Comparison of ENCODE assay signal across 10 cellular contexts in the genomic region with DNA sequence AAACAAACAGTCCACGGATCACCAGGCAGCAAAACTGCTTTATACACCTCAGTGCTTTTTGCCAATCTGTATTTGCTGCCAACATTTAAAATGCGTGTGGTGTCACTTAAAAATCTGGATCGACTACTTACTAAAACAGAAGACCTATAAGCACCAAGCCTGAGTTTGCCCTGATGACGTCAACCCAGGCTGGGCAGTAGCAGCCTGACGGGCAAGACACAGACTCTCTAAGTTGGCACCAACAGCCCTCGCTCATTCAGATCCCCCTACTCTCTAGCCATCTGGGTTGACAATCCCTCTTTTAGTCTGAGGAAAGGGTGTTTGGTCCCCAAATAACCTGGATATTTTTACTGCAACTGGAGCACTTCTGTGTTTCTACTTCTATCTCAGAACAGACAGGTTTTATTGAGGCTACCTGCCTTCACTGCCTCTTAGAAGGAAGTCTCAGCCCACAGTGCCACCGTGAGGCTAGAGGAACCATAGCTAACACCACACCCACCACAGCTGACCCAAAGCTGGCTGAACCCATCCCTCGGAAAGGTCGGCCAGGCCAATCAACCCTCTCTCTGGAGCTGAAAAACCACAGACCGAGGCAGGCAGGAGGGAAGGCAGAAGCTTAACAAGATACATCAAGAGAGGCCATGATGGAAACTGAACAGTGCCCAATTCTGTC. TPM values are rescaled to one million over a fixed set of nuclear protein-coding genes. Genes with fewer than 3 reads are reported as not detected.
DNase-seq lines count a peak whose midpoint lies in the region; ATAC-seq, FAIRE-seq and TF ChIP-seq lines count a peak whose summit lies in the region.
"Had no signal": no experiment of that assay in that cellular context is flagged by ENCODE, and none has a peak within 500 bp of the region (broad histone marks: within the 10 kb centered on the region; RNA-seq: fewer than 3 reads in every experiment).

No MANE protein-coding gene starts in this region.

- no peak overlapping the region for H3K56ac ChIP-seq in H9 (ENCODE audit: insufficient read length, low read depth, low read length)

- CTCF ChIA-PET in RWPE1 (lab: Yijun Ruan, JAX) = no interaction called here
- CTCF ChIA-PET in activated CD8-positive, alpha-beta memory T cell treated with anti-CD3 and anti-CD28 coated beads, Interleukin-2, amount 10 ng/mL, durations not matched to agents 7 days and 5 days (lab: Charles Lee) = no interaction called here

- H3K14ac ChIP-seq in H9 (ENCODE audit: insufficient read depth, low read length) = no peak overlapping the region

- no peaks in the 10 kb centered on the region for H3K79me2 ChIP-seq in H9 (ENCODE audit: insufficient read depth, low read length)

- H3K4me3 ChIP-seq in brain microvascular endothelial cell (ENCODE audit: low read depth, low read length) = no peak overlapping the region
- H3K4me3 ChIP-seq: dorsolateral prefrontal cortex had no signal

- TF ChIP-seq CTCF in 22Rv1 (IDR thresholded peaks at IDR 0.05) (peak; percentile 23; the same call in 1 of the 2 replicates), H9 (conservative IDR thresholded peaks at IDR 0.05) (peak; percentile 24; the same call in 1 of the 3 replicates), brain microvascular endothelial cell (IDR thresholded peaks at IDR 0.05; ENCODE audit: low read depth, low read length, missing control alignments) (peak; percentile 34), RWPE1 (conservative IDR thresholded peaks at IDR 0.05; ENCODE audit: low read depth) (no peak)

- H2AK5ac ChIP-seq in H9 (ENCODE audit: insufficient read length, low read length) = no peak overlapping the region

- H4K8ac ChIP-seq in H9 (replicated peaks; ENCODE audit: insufficient read length, low read depth, low read length) = no peak overlapping the region

- peak; percentile 74 for ATAC-seq in left colon
- no peak for ATAC-seq in activated CD8-positive, alpha-beta memory T cell treated with anti-CD3 and anti-CD28 coated beads, Interleukin-2, amount 10 ng/mL, durations not matched to agents 7 days and 5 days

- no peak overlapping the region for H3K27ac Mint-ChIP-seq in H9
- H3K27ac Mint-ChIP-seq in activated CD8-positive, alpha-beta memory T cell treated with anti-CD3 and anti-CD28 coated beads, Interleukin-2, amount 10 ng/mL, durations not matched to agents 7 days and 5 days = no peak overlapping the region

- H3K9ac ChIP-seq in H9 (ENCODE audit: extremely low read depth, insufficient read length, low read length) = no peak overlapping the region

- POLR2A ChIA-PET in RWPE1 (lab: Yijun Ruan, JAX; ENCODE audit: low non-redundant PET) = no interaction called here

- H3K23ac ChIP-seq in H9 (ENCODE audit: insufficient read length, low read depth, low read length) = no peak overlapping the region

- peaks cover 13% of the 10 kb centered on the region for H3K79me1 ChIP-seq in H9 (ENCODE audit: insufficient read depth, low read depth, low read length, poor library complexity, severe bottlenecking)

- H3K36me3 ChIP-seq in brain microvascular endothelial cell (replicated peaks) = peaks cover 71% of the 10 kb centered on the region

- H3K18ac ChIP-seq in H9 (ENCODE audit: insufficient read length, low read depth, low read length) = no peak overlapping the region

- H2AFZ ChIP-seq in H9 (ENCODE audit: low read length) = no peak overlapping the region

- intact Hi-C loops in left colon (cut with DNase I, micrococcal nuclease) = no loop called here

- in situ Hi-C loops in brain microvascular endothelial cell (cut with HindIII; ENCODE audit: low pct_ligation_motif_present, low sequenced_read_pairs) = no loop called here

- no peak overlapping the region for H2BK120ac ChIP-seq in H9 (ENCODE audit: low read depth, low read length, poor library complexity, severe bottlenecking)

- H3K27ac ChIP-seq in 22Rv1 = no peak overlapping the region
- no peak overlapping the region for H3K27ac ChIP-seq in H9 (ENCODE audit: insufficient read length, low read depth, low read length)
- H3K27ac ChIP-seq in brain microvascular endothelial cell = no peak overlapping the region
- H3K27ac ChIP-seq in RWPE1 = no peak overlapping the region

- peaks cover 44 to 83% (median 81%) of the 10 kb centered on the region in 3 experiments; a peak in 6 of 7 replicates for H3K36me3 Mint-ChIP-seq in H9 (ENCODE audit: insufficient read depth in 1 of 3, low read depth in 3 of 3)
- peaks cover 59% of the 10 kb centered on the region for H3K36me3 Mint-ChIP-seq in activated CD8-positive, alpha-beta memory T cell treated with anti-CD3 and anti-CD28 coated beads, Interleukin-2, amount 10 ng/mL, durations not matched to agents 7 days and 5 days

- no CpG with 5 or more reads among the region's 10 CpGs for WGBS in H9 (ENCODE audit: extremely low coverage, insufficient read length, low lambda C conversion rate)

- DNase-seq in H9 (no peak), brain microvascular endothelial cell (no peak), left colon (peak in 1 of 2 donors; percentile 16), RWPE1 (ENCODE audit: low spot score) (no peak), GM12892 (ENCODE audit: insufficient read length) (no peak), mesenteric fat pad (ENCODE audit: low spot score) (no peak)
- no peak for DNase-seq in activated CD8-positive, alpha-beta memory T cell treated with anti-CD3 and anti-CD28 coated beads, Interleukin-2, amount 10 ng/mL, durations not matched to agents 7 days and 5 days
- DNase-seq: activated CD8-positive, alpha-beta memory T cell treated with anti-CD3 and anti-CD28 coated beads, Interleukin-2, amount 50 U/mL, for 4 hours had no signal

- no peak overlapping the region for H4K5ac ChIP-seq in H9 (ENCODE audit: insufficient read length, low read depth, low read length)

- no peaks in the 10 kb centered on the region for H3K27me3 Mint-ChIP-seq in H9 (ENCODE audit: low read depth)
- no peaks in the 10 kb centered on the region for H3K27me3 Mint-ChIP-seq in activated CD8-positive, alpha-beta memory T cell treated with anti-CD3 and anti-CD28 coated beads, Interleukin-2, amount 10 ng/mL, durations not matched to agents 7 days and 5 days

- no peaks in the 10 kb centered on the region for H3K9me3 Mint-ChIP-seq in H9
- H3K9me3 Mint-ChIP-seq in activated CD8-positive, alpha-beta memory T cell treated with anti-CD3 and anti-CD28 coated beads, Interleukin-2, amount 10 ng/mL, durations not matched to agents 7 days and 5 days (ENCODE audit: low read depth) = no peaks in the 10 kb centered on the region

- no peak overlapping the region for H3K4me2 ChIP-seq in H9 (ENCODE audit: insufficient read depth, insufficient read length, low read length)

- no peaks in the 10 kb centered on the region for H3K23me2 ChIP-seq in H9 (ENCODE audit: insufficient read length, low read depth, low read length, poor library complexity, severe bottlenecking)

- H2BK12ac ChIP-seq in H9 (ENCODE audit: insufficient read length, low read depth, low read length) = no peak overlapping the region

- no peak overlapping the region for H3T11ph ChIP-seq in H9 (ENCODE audit: low read length)

- no peaks in the 10 kb centered on the region for H3K4me1 ChIP-seq in H9 (ENCODE audit: insufficient read depth, low read length)

- no peak overlapping the region for H3K4me3 Mint-ChIP-seq in H9
- no peak overlapping the region for H3K4me3 Mint-ChIP-seq in activated CD8-positive, alpha-beta memory T cell treated with anti-CD3 and anti-CD28 coated beads, Interleukin-2, amount 10 ng/mL, durations not matched to agents 7 days and 5 days

- no peak overlapping the region for H4K91ac ChIP-seq in H9 (ENCODE audit: insufficient read length, low read depth, low read length)

- FAIRE-seq in GM12892 (lab: Jason Lieb, UNC) = no peak

- peaks cover 3% of the 10 kb centered on the region for H4K20me1 ChIP-seq in H9 (ENCODE audit: control insufficient read depth, insufficient read depth, insufficient read length)

- TF ChIP-seq POLR2A in GM12892 (IDR thresholded peaks at IDR 0.05; ENCODE audit: low read depth, low read length) = no peak

- H3K27me3 ChIP-seq in H9 (ENCODE audit: insufficient read depth, low read length) = no peaks in the 10 kb centered on the region
- H3K27me3 ChIP-seq in brain microvascular endothelial cell (replicated peaks) = no peaks in the 10 kb centered on the region
- H3K27me3 ChIP-seq: dorsolateral prefrontal cortex had no signal

- H2BK20ac ChIP-seq in H9 (ENCODE audit: low read depth, low read length, poor library complexity, severe bottlenecking) = no peak overlapping the region

- no peak overlapping the region for H2BK5ac ChIP-seq in H9 (ENCODE audit: insufficient read length, low read length)

- no peaks in the 10 kb centered on the region for H3K4me1 Mint-ChIP-seq in H9
- H3K4me1 Mint-ChIP-seq in activated CD8-positive, alpha-beta memory T cell treated with anti-CD3 and anti-CD28 coated beads, Interleukin-2, amount 10 ng/mL, durations not matched to agents 7 days and 5 days = peaks cover 34% of the 10 kb centered on the region

- H3K4ac ChIP-seq in H9 (ENCODE audit: low read depth, low read length) = no peak overlapping the region

- no peaks in the 10 kb centered on the region for H3K9me3 ChIP-seq in H9 (ENCODE audit: control insufficient read depth, low read depth, low read length)

- no peak overlapping the region for H2BK15ac ChIP-seq in H9 (ENCODE audit: low read depth, low read length)

RNA-seq across cellular contexts. Expression of gene SUGP2, which starts 6.9 kb away (rescaled TPM):
- 95.2 and 102 TPM in 2 replicates for total RNA-seq in H9 (2021)
- 10 to 100 TPM; 51.7 to 61.7 TPM for total RNA-seq in left colon
- polyA plus RNA-seq in GM12892 (2012; ENCODE audit: missing spikeins) = 100 TPM
- 100 to 1,000 TPM; 126 to 192 TPM for total RNA-seq in activated CD8-positive, alpha-beta memory T cell treated with anti-CD3 and anti-CD28 coated beads, Interleukin-2, amount 10 ng/mL, durations not matched to agents 7 days and 5 days
- total RNA-seq in mesenteric fat pad = 58.8 TPM

RNA-seq across cellular contexts. Expression of gene ARMC6, which starts 7.0 kb away (rescaled TPM):
- total RNA-seq in H9 (2021) (66.5 and 69.0 TPM in 2 replicates), left colon (10 to 100 TPM; 17.8 to 20.8 TPM), mesenteric fat pad (18.1 TPM)
- polyA plus RNA-seq in GM12892 (2012; ENCODE audit: missing spikeins) = 19.5 TPM
- 10 to 100 TPM; 30.8 to 39.0 TPM for total RNA-seq in activated CD8-positive, alpha-beta memory T cell treated with anti-CD3 and anti-CD28 coated beads, Interleukin-2, amount 10 ng/mL, durations not matched to agents 7 days and 5 days

RNA-seq across cellular contexts. Expression of gene SLC25A42, which starts 37.4 kb away (rescaled TPM):
- total RNA-seq in H9 (2021) = 3.6 and 3.7 TPM in 2 replicates
- 1 to 10 TPM; 8.2 to 8.5 TPM for total RNA-seq in left colon
- polyA plus RNA-seq in GM12892 (2012; ENCODE audit: missing spikeins) = 8.7 TPM
- total RNA-seq in activated CD8-positive, alpha-beta memory T cell treated with anti-CD3 and anti-CD28 coated beads, Interleukin-2, amount 10 ng/mL, durations not matched to agents 7 days and 5 days = 10 to 100 TPM; 15.6 to 18.7 TPM
- 8.4 TPM for total RNA-seq in mesenteric fat pad
